In genomic region chr2:174613545-174613944, GRCh38 we compare ENCODE assay signal across 17 cellular contexts. TPM values are rescaled to one million over a fixed set of nuclear protein-coding genes. Genes with fewer than 3 reads are reported as not detected.
DNase-seq lines count a peak whose midpoint lies in the region; ATAC-seq, FAIRE-seq and TF ChIP-seq lines count a peak whose summit lies in the region.
"Had no signal": no experiment of that assay in that cellular context is flagged by ENCODE, and none has a peak within 500 bp of the region (broad histone marks: within the 10 kb centered on the region; RNA-seq: fewer than 3 reads in every experiment).

No MANE protein-coding gene starts in this region.

- peaks cover 0 to 16% (median 0%) of the 10 kb centered on the region in 3 experiments for H3K36me3 ChIP-seq in naive thymus-derived CD4-positive, alpha-beta T cell (ENCODE audit: control insufficient read depth in 2 of 3, insufficient read depth in 3 of 3, low read length in 3 of 3)
- no peaks in the 10 kb centered on the region for H3K36me3 ChIP-seq in Peyer's patch

- CTCF ChIA-PET in activated CD4-positive, alpha-beta memory T cell treated with anti-CD3 and anti-CD28 coated beads for 36 hours (lab: Charles Lee), result interaction anchor here (1.2 to 6.7 kb wide), 3 partner anchors 20 to 84 kb away, joined by 3 to 37 read pairs (median 4); no protein-coding TSS in a partner anchor
- CTCF ChIA-PET in naive thymus-derived CD4-positive, alpha-beta T cell (lab: Charles Lee), result interaction anchor here (1.1 to 3.2 kb wide), 4 partner anchors 10 to 73 kb away, joined by 4 to 11 read pairs (median 4); partner anchors contain the start of gene WIPF1

- peak overlapping the region; percentile 27 for H3K27ac ChIP-seq in naive thymus-derived CD4-positive, alpha-beta T cell (ENCODE audit: low read depth, low read length)
- H3K27ac ChIP-seq in Peyer's patch, result no peak overlapping the region
- H3K27ac ChIP-seq: upper lobe of right lung had no signal

- no peak overlapping the region for H3K4me3 Mint-ChIP-seq in activated CD4-positive, alpha-beta memory T cell treated with anti-CD3 and anti-CD28 coated beads for 36 hours
- H3K4me3 Mint-ChIP-seq in naive thymus-derived CD4-positive, alpha-beta T cell, result peak overlapping the region in 1 of 10 donors; percentile 8

- POLR2A ChIA-PET in activated CD4-positive, alpha-beta memory T cell treated with anti-CD3 and anti-CD28 coated beads for 36 hours (lab: Charles Lee), result interaction anchor here (9.8 kb wide), 1 partner anchor 17 kb away, joined by 110 read pairs; the partner anchor contains the start of gene WIPF1
- POLR2A ChIA-PET in naive thymus-derived CD4-positive, alpha-beta T cell (lab: Charles Lee), result interaction anchor here (0.7 to 13.0 kb wide), 6 partner anchors 10 to 124 kb away, joined by 3 to 102 read pairs (median 4); partner anchors contain the start of gene WIPF1

- no peak for TF ChIP-seq CTCF in Peyer's patch (IDR thresholded peaks at IDR 0.05)

- H3K4me1 ChIP-seq in naive thymus-derived CD4-positive, alpha-beta T cell (ENCODE audit: control insufficient read depth in 2 of 2, insufficient read depth in 2 of 2, low read length in 2 of 2), result peaks cover 51 to 58% of the 10 kb centered on the region in 2 donors
- H3K4me1 ChIP-seq in Peyer's patch, result peaks cover 0 to 22% (median 6%) of the 10 kb centered on the region in 4 donors

- no peaks in the 10 kb centered on the region for H3K9me3 Mint-ChIP-seq in activated CD4-positive, alpha-beta memory T cell treated with anti-CD3 and anti-CD28 coated beads for 36 hours
- H3K9me3 Mint-ChIP-seq in naive thymus-derived CD4-positive, alpha-beta T cell, result no peaks in the 10 kb centered on the region

- no peaks in the 10 kb centered on the region for H3K27me3 ChIP-seq in naive thymus-derived CD4-positive, alpha-beta T cell (ENCODE audit: control insufficient read depth in 2 of 2, insufficient read depth in 2 of 2, low read length in 2 of 2)
- no peaks in the 10 kb centered on the region for H3K27me3 ChIP-seq in Peyer's patch
- H3K27me3 ChIP-seq: upper lobe of right lung had no signal

- no peaks in the 10 kb centered on the region for H3K9me3 ChIP-seq in naive thymus-derived CD4-positive, alpha-beta T cell (ENCODE audit: control insufficient read depth in 2 of 3, low read length in 3 of 3)
- H3K9me3 ChIP-seq in Peyer's patch, result no peaks in the 10 kb centered on the region
- H3K9me3 ChIP-seq: upper lobe of right lung had no signal

- peak overlapping the region; percentile 68 for H3K27ac Mint-ChIP-seq in activated CD4-positive, alpha-beta memory T cell treated with anti-CD3 and anti-CD28 coated beads for 36 hours
- peak overlapping the region; percentile 53 to 92 (median 79) for H3K27ac Mint-ChIP-seq in naive thymus-derived CD4-positive, alpha-beta T cell

- no peak overlapping the region for H3K4me3 ChIP-seq in naive thymus-derived CD4-positive, alpha-beta T cell (ENCODE audit: low read length)
- H3K4me3 ChIP-seq in Peyer's patch, result no peak overlapping the region
- H3K4me3 ChIP-seq: upper lobe of right lung had no signal

- TF ChIP-seq POLR2A in GM12891 (IDR thresholded peaks at IDR 0.05; ENCODE audit: low read depth, low read length) (no peak), Peyer's patch (IDR thresholded peaks at IDR 0.05) (no peak)

- peaks cover 91% of the 10 kb centered on the region for H3K4me1 Mint-ChIP-seq in activated CD4-positive, alpha-beta memory T cell treated with anti-CD3 and anti-CD28 coated beads for 36 hours (ENCODE audit: low read depth)
- peaks cover 63 to 100% (median 97%) of the 10 kb centered on the region in 7 donors for H3K4me1 Mint-ChIP-seq in naive thymus-derived CD4-positive, alpha-beta T cell

- FAIRE-seq in GM12891 (lab: Jason Lieb, UNC), result no peak
- FAIRE-seq: A204.1, islet of Langerhans had no signal

- intact Hi-C loops in activated CD4-positive, alpha-beta memory T cell treated with anti-CD3 and anti-CD28 coated beads for 36 hours (cut with micrococcal nuclease), result no loop called here
- intact Hi-C loops in naive thymus-derived CD4-positive, alpha-beta T cell (cut with micrococcal nuclease), result loop anchor here in 1 of 2 donors (1.0 kb wide), 1 partner anchor 9 kb away; no protein-coding TSS in a partner anchor

- peaks cover 20% of the 10 kb centered on the region for H3K36me3 Mint-ChIP-seq in activated CD4-positive, alpha-beta memory T cell treated with anti-CD3 and anti-CD28 coated beads for 36 hours
- peaks cover 4 to 57% (median 18%) of the 10 kb centered on the region in 5 donors for H3K36me3 Mint-ChIP-seq in naive thymus-derived CD4-positive, alpha-beta T cell

- DNase-seq in NCI-H510A treated with DMSO at 0.1 percent for 48 hours (lab: John Stamatoyannopoulos, UW) (peak; percentile 80), NCI-H510A (lab: John Stamatoyannopoulos, UW) (no peak), DMS53 treated with DMSO at 0.1 percent for 48 hours (lab: John Stamatoyannopoulos, UW; ENCODE audit: unreplicated experiment) (peak; percentile 26), GM12891 (ENCODE audit: insufficient read length, low spot score) (no peak), Peyer's patch (no peak)
- no peak for DNase-seq in activated CD4-positive, alpha-beta memory T cell treated with anti-CD3 and anti-CD28 coated beads for 36 hours
- no peak for DNase-seq in naive thymus-derived CD4-positive, alpha-beta T cell
- DNase-seq: activated CD4-positive, alpha-beta T cell treated with anti-CD3 and anti-CD28 coated beads, Interleukin-2, amount 50 U/mL, for 1 hour; activated effector memory CD4-positive, alpha-beta T cell treated with Interleukin-2 at 50 U/mL for 16 hours; dermis blood vessel endothelial cell; SIG-M5; stimulated activated CD4-positive, alpha-beta T cell treated with anti-CD3 and anti-CD28 coated beads, Interleukin-4, amount 100 ng/mL, for 4 hours; T-helper 9 cell; upper lobe of right lung had no signal

- no peak for ATAC-seq in naive thymus-derived CD4-positive, alpha-beta T cell
- no peak for ATAC-seq in HG03460 (IDR thresholded peaks at IDR 0.05; ENCODE audit: unreplicated experiment)
- ATAC-seq: upper lobe of right lung had no signal

- no peaks in the 10 kb centered on the region for H3K27me3 Mint-ChIP-seq in activated CD4-positive, alpha-beta memory T cell treated with anti-CD3 and anti-CD28 coated beads for 36 hours
- H3K27me3 Mint-ChIP-seq in naive thymus-derived CD4-positive, alpha-beta T cell, result no peaks in the 10 kb centered on the region

TF ChIP-seq in GM12891, 5 proteins besides CTCF, POLR2A, EP300 and RAD21:
- TF ChIP-seq SPI1 (IDR thresholded peaks at IDR 0.05; ENCODE audit: low read depth, low read length) (no peak), PAX5 (IDR thresholded peaks at IDR 0.05; ENCODE audit: insufficient read depth, low read length, severe bottlenecking) (no peak), POLR2AphosphoS5 (IDR thresholded peaks at IDR 0.05; ENCODE audit: low read depth, low read length) (no peak), POU2F2 (IDR thresholded peaks at IDR 0.05; ENCODE audit: low read depth, low read length) (no peak), TAF1 (IDR thresholded peaks at IDR 0.05; ENCODE audit: low read depth, low read length) (no peak)
TF ChIP-seq in GM12891: peak in this region for 0.

RNA-seq across cellular contexts. Expression of gene WIPF1, which starts 15.9 kb away (rescaled TPM):
- total RNA-seq in activated CD4-positive, alpha-beta memory T cell treated with anti-CD3 and anti-CD28 coated beads for 36 hours, result 100 to 1,000 TPM; 170 to 183 TPM
- total RNA-seq in naive thymus-derived CD4-positive, alpha-beta T cell, result 100 to 1,000 TPM; 272 to 514 (median 397) TPM
- 100 to 1,000 TPM in 1 of 2 donors, 10 to 100 TPM in 1; 92.3 to 103 TPM for polyA plus RNA-seq in naive thymus-derived CD4-positive, alpha-beta T cell
- polyA plus RNA-seq in GM12891 (2012; ENCODE audit: low read depth, missing spikeins), result 91.7 TPM
- total RNA-seq in Peyer's patch, result 10 to 100 TPM in 3 of 4 donors, 1 to 10 TPM in 1; 7.4 to 81.7 (median 17.3) TPM

Comparison
In these comparisons a context has a peak if more than half of its experiments do, and no peak if none do; other contexts are left out.
1. DNase-seq: peak in NCI-H510A treated with DMSO at 0.1 percent for 48 hours (single experiment) and DMS53 treated with DMSO at 0.1 percent for 48 hours (single experiment); none in NCI-H510A (single experiment), activated CD4-positive, alpha-beta memory T cell treated with anti-CD3 and anti-CD28 coated beads for 36 hours (single experiment), naive thymus-derived CD4-positive, alpha-beta T cell (0 of 9), GM12891 (single experiment) and Peyer's patch (0 of 3).